8 cellular contexts compared by ENCODE assay signal in genomic region chr2:10080536-10081304, GRCh38. TPM values are rescaled to one million over a fixed set of nuclear protein-coding genes. Genes with fewer than 3 reads are reported as not detected.
DNase-seq lines count a peak whose midpoint lies in the region; ATAC-seq, FAIRE-seq and TF ChIP-seq lines count a peak whose summit lies in the region.

No MANE protein-coding gene starts in this region.

- no peaks in the 10 kb centered on the region for H3K9me3 Mint-ChIP-seq in effector memory CD8-positive, alpha-beta T cell

- H3K9me3 ChIP-seq in Karpas-422 (ENCODE audit: low read length) (no peaks in the 10 kb centered on the region), pancreas (no peaks in the 10 kb centered on the region)

- DNase-seq in AG09309 (ENCODE audit: low read depth) (no peak), Karpas-422 (peak; percentile 42), pancreas (peak in 3 of 6 donors; percentile 49 to 66 (median 66)), NCI-H1105 (lab: John Stamatoyannopoulos, UW) (no peak), SIG-M5 treated with dmso at 0.1 percent for 504 hours (lab: John Stamatoyannopoulos, UW; ENCODE audit: unreplicated experiment) (no peak), ACHN (no peak)
- DNase-seq in effector memory CD8-positive, alpha-beta T cell: peak in 2 of 3 experiments; percentile 13 to 18

- peak overlapping the region in 1 of 2 donors; percentile 67 for H3K27ac Mint-ChIP-seq in effector memory CD8-positive, alpha-beta T cell

- H3K36me3 ChIP-seq in Karpas-422 (ENCODE audit: insufficient read depth, low read length) (no peaks in the 10 kb centered on the region), pancreas (no peaks in the 10 kb centered on the region)

- H3K79me2 ChIP-seq in Karpas-422 (ENCODE audit: low read length): no peaks in the 10 kb centered on the region

- H3K4me3 Mint-ChIP-seq in effector memory CD8-positive, alpha-beta T cell: peak overlapping the region; percentile 58 to 65

- ATAC-seq in GM19372 (IDR thresholded peaks at IDR 0.05; ENCODE audit: low read depth, unreplicated experiment) (peak; percentile 20), pancreas (peak; percentile 3 to 49 (median 22))
- peak; percentile 76 for ATAC-seq in effector memory CD8-positive, alpha-beta T cell (replicated peaks)

- H3K27me3 ChIP-seq in Karpas-422 (ENCODE audit: low read length) (peaks cover 3% of the 10 kb centered on the region; the same call in 1 of the 2 replicates), pancreas (no peaks in the 10 kb centered on the region)

- H3K27ac ChIP-seq in Karpas-422 (ENCODE audit: low read length) (no peak overlapping the region), pancreas (peak overlapping the region; percentile 78 to 85 (median 82))

- peaks cover 11 to 16% of the 10 kb centered on the region in 2 donors for H3K4me1 Mint-ChIP-seq in effector memory CD8-positive, alpha-beta T cell (ENCODE audit: low read depth in 2 of 2)

- no peak for FAIRE-seq in pancreas (lab: Jason Lieb, UNC)

- peak overlapping the region; percentile 43 for H3K4me2 ChIP-seq in Karpas-422 (ENCODE audit: low read depth, low read length, poor library complexity, severe bottlenecking)

- intact Hi-C loops in pancreas (cut with DNase I): no loop called here

- H3K4me3 ChIP-seq in AG09309 (ENCODE audit: control insufficient read depth, low read depth, low read length) (peak overlapping the region; percentile 26), Karpas-422 (ENCODE audit: low read length) (peak overlapping the region; percentile 32; the same call in 1 of the 2 replicates), pancreas (peak overlapping the region in 3 of 4 donors; percentile 45 to 64 (median 56))

- 0 out of 2 replicates have a peak overlapping the region, but pooled peaks have one; percentile 17 for H3K9ac ChIP-seq in Karpas-422 (ENCODE audit: low read length)

- peaks cover 83 to 89% of the 10 kb centered on the region in 2 donors for H3K27me3 Mint-ChIP-seq in effector memory CD8-positive, alpha-beta T cell

- no peak for TF ChIP-seq CTCF in AG09309 (IDR thresholded peaks at IDR 0.05; ENCODE audit: control insufficient read depth, insufficient read depth, low read depth, low read length, missing control alignments)
- no peak for TF ChIP-seq CTCF in pancreas (IDR thresholded peaks at IDR 0.05)

- peaks cover 11% of the 10 kb centered on the region for H3K36me3 Mint-ChIP-seq in effector memory CD8-positive, alpha-beta T cell (ENCODE audit: insufficient read depth)

- no peak overlapping the region for H2AFZ ChIP-seq in Karpas-422 (ENCODE audit: low read length)

- WGBS in pancreas, 2 donors: 21 to 23% methylated on average over 38 to 45 of the region's 45 CpGs

- in situ Hi-C loops in ACHN (cut with HindIII; ENCODE audit: low pct_ligation_motif_present, low pct_unique_long_range_greater_than_20kb, low sequenced_read_pairs): no loop called here

- no peaks in the 10 kb centered on the region; the same call in 1 of the 2 replicates for H4K20me1 ChIP-seq in Karpas-422 (ENCODE audit: insufficient read depth, low read depth, low read length)

- peaks cover 56% of the 10 kb centered on the region for H3K4me1 ChIP-seq in Karpas-422 (ENCODE audit: low read length)
- H3K4me1 ChIP-seq in pancreas: no peaks in the 10 kb centered on the region

- no peaks in the 10 kb centered on the region for H3K9me2 ChIP-seq in Karpas-422 (replicated peaks; ENCODE audit: insufficient read depth, low read length)

RNA-seq across cellular contexts. Expression of gene CYS1, which starts 0.5 kb away (rescaled TPM):
- total RNA-seq in Karpas-422 (2014; rRNA removed; shearing (Covaris generic); ENCODE audit: low replicate concordance): 0.54 TPM in 1 of 2 replicates, not detected in the other
- 10 to 100 TPM; 19.4 to 27.9 (median 21.7) TPM for total RNA-seq in pancreas
- 10 to 100 TPM; 18.9 to 51.3 TPM for polyA plus RNA-seq in pancreas

RNA-seq across cellular contexts. Expression of gene KLF11, which starts 37.4 kb away (rescaled TPM):
- not detected in 2 replicates for total RNA-seq in Karpas-422 (2014; rRNA removed; shearing (Covaris generic); ENCODE audit: low replicate concordance)
- total RNA-seq in pancreas: 10 to 100 TPM; 17.3 to 41.2 (median 27.0) TPM
- 10 to 100 TPM in 1 of 2 donors, 1 to 10 TPM in 1; 6.4 to 16.4 TPM for polyA plus RNA-seq in pancreas

RNA-seq across cellular contexts. Expression of gene RRM2, which starts 41.8 kb away (rescaled TPM):
- total RNA-seq in Karpas-422 (2014; rRNA removed; shearing (Covaris generic); ENCODE audit: low replicate concordance): 22.6 and 24.8 TPM in 2 replicates
- 1 to 10 TPM in 4 of 6 donors, under 1 TPM in 2; 0.24 to 3.0 (median 2.1) TPM for total RNA-seq in pancreas
- polyA plus RNA-seq in pancreas: under 1 TPM; 0.16 to 0.27 TPM

Comparison
In these comparisons a context has a peak if more than half of its experiments do, and no peak if none do; other contexts are left out.
1. DNase-seq: peak in Karpas-422 (single experiment) and effector memory CD8-positive, alpha-beta T cell (2 of 3); none in AG09309 (single experiment), NCI-H1105 (single experiment), SIG-M5 treated with dmso at 0.1 percent for 504 hours (single experiment) and ACHN (single experiment).
2. ATAC-seq: peak in every context shown above with its lines; median percentile 76 in effector memory CD8-positive, alpha-beta T cell; 22 in pancreas; 20 in GM19372.
3. RNA of gene CYS1, which starts 0.5 kb away (total RNA-seq): 19.4 to 27.9 TPM in pancreas; 0.54 TPM in Karpas-422; every median in the first group is over 10 times any median in the second.
4. RNA of gene KLF11, which starts 37.4 kb away (total RNA-seq): 17.3 to 41.2 TPM in pancreas; not detected in Karpas-422; every median in the first group is over 10 times any median in the second.
5. Peak in every context shown above with its lines, with median percentiles within 50 percentile points of each other: H3K4me3 ChIP-seq.